13 cellular contexts compared by ENCODE assay signal in the genomic region with DNA sequence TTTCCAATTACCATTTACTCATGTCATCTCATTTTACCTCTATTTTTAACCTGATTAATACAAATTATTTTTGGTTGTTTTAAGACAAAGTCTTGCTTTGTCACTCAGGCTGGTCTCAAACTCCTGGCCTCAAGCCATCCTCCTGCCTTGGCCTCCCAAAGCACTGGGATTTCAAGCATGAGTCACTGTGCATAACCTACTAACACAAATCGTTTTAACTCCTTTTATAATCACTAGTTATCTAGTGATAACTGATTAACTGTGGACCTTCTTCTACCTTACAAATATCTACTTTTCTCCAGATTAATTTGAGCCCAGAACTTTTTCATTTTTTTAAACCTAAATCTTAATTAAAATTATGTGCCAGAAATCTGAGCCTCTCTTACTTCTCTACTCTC. TPM values are rescaled to one million over a fixed set of nuclear protein-coding genes. Genes with fewer than 3 reads are reported as not detected.
DNase-seq lines count a peak whose midpoint lies in the region; ATAC-seq, FAIRE-seq and TF ChIP-seq lines count a peak whose summit lies in the region.
"Had no signal": no experiment of that assay in that cellular context is flagged by ENCODE, and none has a peak within 500 bp of the region (broad histone marks: within the 10 kb centered on the region; RNA-seq: fewer than 3 reads in every experiment).

No MANE protein-coding gene starts in this region.

- peak overlapping the region; percentile 56 for H3K4me3 Mint-ChIP-seq in stimulated activated naive CD8-positive, alpha-beta T cell treated with anti-CD3 and anti-CD28 coated beads, Interleukin-15, Interleukin-2, amounts not matched to agents 100 ng/mL and 50 ng/mL, for 24 hours
- no peak overlapping the region for H3K4me3 Mint-ChIP-seq in stimulated activated naive B cell treated with anti-CD40 and anti-IgM and Interleukin-4, amounts not matched to agents 10 μg/mL and 1 μg/mL and 100 μg/mL, for 72 hours

- H3K27me3 Mint-ChIP-seq in stimulated activated naive CD8-positive, alpha-beta T cell treated with anti-CD3 and anti-CD28 coated beads, Interleukin-15, Interleukin-2, amounts not matched to agents 100 ng/mL and 50 ng/mL, for 24 hours = no peaks in the 10 kb centered on the region
- no peaks in the 10 kb centered on the region for H3K27me3 Mint-ChIP-seq in stimulated activated naive B cell treated with anti-CD40 and anti-IgM and Interleukin-4, amounts not matched to agents 10 μg/mL and 1 μg/mL and 100 μg/mL, for 72 hours

- TF ChIP-seq EP300 in stomach (IDR thresholded peaks at IDR 0.05) = no peak

- no peak for FAIRE-seq in RCC 7860 (lab: Jason Lieb, UNC)
- FAIRE-seq: keratinocyte had no signal

- ATAC-seq in stimulated activated naive CD8-positive, alpha-beta T cell treated with anti-CD3 and anti-CD28 coated beads, Interleukin-15, Interleukin-2, amounts not matched to agents 100 U/mL and 50 U/mL, for 24 hours = no peak
- ATAC-seq in left colon = no peak
- ATAC-seq in stimulated activated naive B cell treated with anti-CD40 and anti-IgM and Interleukin-4, amounts not matched to agents 10 μg/mL and 1 μg/mL and 100 μg/mL, for 72 hours (replicated peaks) = no peak
- ATAC-seq: gastroesophageal sphincter had no signal

- TF ChIP-seq POLR2A in erythroblast (IDR thresholded peaks at IDR 0.05; ENCODE audit: low read length) (no peak), stomach (IDR thresholded peaks at IDR 0.05) (no peak)

- no peak overlapping the region for H3K4me3 ChIP-seq in stomach
- H3K4me3 ChIP-seq: gastroesophageal sphincter had no signal

- H3K9me3 Mint-ChIP-seq in stimulated activated naive CD8-positive, alpha-beta T cell treated with anti-CD3 and anti-CD28 coated beads, Interleukin-15, Interleukin-2, amounts not matched to agents 100 ng/mL and 50 ng/mL, for 24 hours = no peaks in the 10 kb centered on the region
- H3K9me3 Mint-ChIP-seq in stimulated activated naive B cell treated with anti-CD40 and anti-IgM and Interleukin-4, amounts not matched to agents 10 μg/mL and 1 μg/mL and 100 μg/mL, for 72 hours = no peaks in the 10 kb centered on the region

- DNase-seq in stimulated activated naive CD8-positive, alpha-beta T cell treated with anti-CD3 and anti-CD28 coated beads, Interleukin-15, Interleukin-2, amounts not matched to agents 100 U/mL and 50 U/mL, for 24 hours = no peak
- peak; percentile 65 for DNase-seq in RCC 7860 (ENCODE audit: low spot score)
- DNase-seq in erythroblast (lab: John Stamatoyannopoulos, UW) = peak; percentile 27 to 54
- no peak for DNase-seq in left colon
- no peak for DNase-seq in cerebellum (ENCODE audit: low spot score)
- no peak for DNase-seq in stomach
- DNase-seq in stimulated activated naive B cell treated with anti-CD40 and anti-IgM and Interleukin-4, amounts not matched to agents 10 μg/mL and 1 μg/mL and 100 μg/mL, for 72 hours = no peak
- DNase-seq: anterior cingulate cortex, NCI-H1092, NCI-H345 had no signal

- H3K36me3 Mint-ChIP-seq in stimulated activated naive CD8-positive, alpha-beta T cell treated with anti-CD3 and anti-CD28 coated beads, Interleukin-15, Interleukin-2, amounts not matched to agents 100 ng/mL and 50 ng/mL, for 24 hours (ENCODE audit: low read depth) = peaks cover 40% of the 10 kb centered on the region
- peaks cover 2 to 13% of the 10 kb centered on the region in 2 donors for H3K36me3 Mint-ChIP-seq in stimulated activated naive B cell treated with anti-CD40 and anti-IgM and Interleukin-4, amounts not matched to agents 10 μg/mL and 1 μg/mL and 100 μg/mL, for 72 hours

- H3K4me1 Mint-ChIP-seq in stimulated activated naive CD8-positive, alpha-beta T cell treated with anti-CD3 and anti-CD28 coated beads, Interleukin-15, Interleukin-2, amounts not matched to agents 100 ng/mL and 50 ng/mL, for 24 hours (ENCODE audit: low read depth) = peaks cover 58% of the 10 kb centered on the region
- H3K4me1 Mint-ChIP-seq in stimulated activated naive B cell treated with anti-CD40 and anti-IgM and Interleukin-4, amounts not matched to agents 10 μg/mL and 1 μg/mL and 100 μg/mL, for 72 hours = peaks cover 19 to 48% of the 10 kb centered on the region in 2 donors

- peak overlapping the region; percentile 85 for H3K27ac Mint-ChIP-seq in stimulated activated naive CD8-positive, alpha-beta T cell treated with anti-CD3 and anti-CD28 coated beads, Interleukin-15, Interleukin-2, amounts not matched to agents 100 ng/mL and 50 ng/mL, for 24 hours
- H3K27ac Mint-ChIP-seq in stimulated activated naive B cell treated with anti-CD40 and anti-IgM and Interleukin-4, amounts not matched to agents 10 μg/mL and 1 μg/mL and 100 μg/mL, for 72 hours = no peak overlapping the region

- H3K27me3 ChIP-seq in stomach = no peaks in the 10 kb centered on the region
- H3K27me3 ChIP-seq: gastroesophageal sphincter had no signal

- H3K36me3 ChIP-seq in stomach = peaks cover 0 to 11% (median 4%) of the 10 kb centered on the region in 4 donors
- H3K36me3 ChIP-seq: gastroesophageal sphincter had no signal

- intact Hi-C loops in left colon (cut with DNase I, micrococcal nuclease) (no loop called here), stomach (cut with DNase I; ENCODE audit: low total_unique reads) (no loop called here)

- peaks cover 22 to 65% (median 46%) of the 10 kb centered on the region in 4 donors for H3K4me1 ChIP-seq in stomach

- H3K27ac ChIP-seq in stomach = no peak overlapping the region
- H3K27ac ChIP-seq: gastroesophageal sphincter had no signal

- H3K9me3 ChIP-seq in stomach = no peaks in the 10 kb centered on the region
- H3K9me3 ChIP-seq: gastroesophageal sphincter had no signal

- 11 to 27% (median 18%) methylated on average over 1 of the region's 1 CpG for WGBS in stomach, 5 donors

- no peak for TF ChIP-seq CTCF in stomach (IDR thresholded peaks at IDR 0.05)

RNA-seq across cellular contexts. Expression of a gene that starts 4.6 kb away (rescaled TPM):
- 100 to 1,000 TPM in 1 of 2 donors, 10 to 100 TPM in 1; 95.1 to 110 TPM for total RNA-seq in left colon
- 143 TPM for total RNA-seq in cerebellum
- 100 to 1,000 TPM in 1 of 5 donors, 10 to 100 TPM in 4; 15.4 to 332 (median 33.0) TPM for total RNA-seq in stomach
- polyA plus RNA-seq in stomach = 10 to 100 TPM; 11.2 to 11.9 (median 11.6) TPM

Comparison
In these comparisons a context has a peak if more than half of its experiments do, and no peak if none do; other contexts are left out.
1. DNase-seq: peak in RCC 7860 (single experiment) and erythroblast (2 of 2); none in stimulated activated naive CD8-positive, alpha-beta T cell treated with anti-CD3 and anti-CD28 coated beads, Interleukin-15, Interleukin-2, amounts not matched to agents 100 U/mL and 50 U/mL, for 24 hours (single experiment), left colon (0 of 2), cerebellum (single experiment), stomach (single experiment) and stimulated activated naive B cell treated with anti-CD40 and anti-IgM and Interleukin-4, amounts not matched to agents 10 μg/mL and 1 μg/mL and 100 μg/mL, for 72 hours (single experiment).